Comparison of ENCODE assay signal across 1 cellular context in the genomic region with DNA sequence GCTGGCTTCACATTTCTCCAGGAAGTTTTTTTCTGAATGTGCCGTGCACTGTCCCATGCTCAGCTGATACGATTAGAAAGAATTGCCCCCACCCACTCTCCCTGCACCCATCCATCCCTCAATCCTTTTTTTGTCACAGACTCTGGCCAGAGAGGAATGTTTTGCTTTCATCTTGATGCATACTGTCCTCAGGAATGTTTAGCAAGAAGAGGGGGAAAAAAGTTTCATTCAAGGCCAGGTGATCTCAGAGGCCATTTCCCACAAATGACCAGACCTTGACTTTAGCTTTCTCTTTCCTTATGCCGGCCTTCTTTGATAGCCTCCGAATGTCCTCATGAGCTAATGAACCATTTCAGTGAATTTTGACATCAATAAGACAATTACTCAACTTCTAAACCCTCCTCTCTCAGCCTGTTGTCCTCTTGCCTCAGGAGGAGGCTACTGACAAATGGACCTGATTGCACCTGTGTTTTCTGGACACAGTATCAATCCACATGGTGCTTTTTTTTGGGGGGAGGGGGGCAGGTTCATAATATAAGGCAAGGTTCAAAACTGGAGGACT.
TF ChIP-seq lines count a peak whose summit lies in the region.

No MANE protein-coding gene starts in this region.

TF ChIP-seq in HepG2, 621 proteins besides CTCF, POLR2A, EP300 and RAD21 (continued from another document and continues in another):
- TF ChIP-seq ZNF781 (CRISPR knock-in tag; IDR thresholded peaks at IDR 0.05; ENCODE audit: borderline replicate concordance, not compliant biosample characterization): no peak
- TF ChIP-seq RCOR2 (CRISPR knock-in tag; IDR thresholded peaks at IDR 0.05): peak; percentile 84
- TF ChIP-seq DPF2 (CRISPR knock-in tag; IDR thresholded peaks at IDR 0.05; ENCODE audit: borderline replicate concordance, low read depth): no peak; the same call in 1 of the 2 replicates
- TF ChIP-seq ZNF678 (CRISPR knock-in tag; IDR thresholded peaks at IDR 0.05): no peak
- TF ChIP-seq, protein P1, sequence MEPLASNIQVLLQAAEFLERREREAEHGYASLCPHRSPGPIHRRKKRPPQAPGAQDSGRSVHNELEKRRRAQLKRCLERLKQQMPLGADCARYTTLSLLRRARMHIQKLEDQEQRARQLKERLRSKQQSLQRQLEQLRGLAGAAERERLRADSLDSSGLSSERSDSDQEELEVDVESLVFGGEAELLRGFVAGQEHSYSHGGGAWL (CRISPR knock-in tag; IDR thresholded peaks at IDR 0.05): no peak
- TF ChIP-seq, protein P2, sequence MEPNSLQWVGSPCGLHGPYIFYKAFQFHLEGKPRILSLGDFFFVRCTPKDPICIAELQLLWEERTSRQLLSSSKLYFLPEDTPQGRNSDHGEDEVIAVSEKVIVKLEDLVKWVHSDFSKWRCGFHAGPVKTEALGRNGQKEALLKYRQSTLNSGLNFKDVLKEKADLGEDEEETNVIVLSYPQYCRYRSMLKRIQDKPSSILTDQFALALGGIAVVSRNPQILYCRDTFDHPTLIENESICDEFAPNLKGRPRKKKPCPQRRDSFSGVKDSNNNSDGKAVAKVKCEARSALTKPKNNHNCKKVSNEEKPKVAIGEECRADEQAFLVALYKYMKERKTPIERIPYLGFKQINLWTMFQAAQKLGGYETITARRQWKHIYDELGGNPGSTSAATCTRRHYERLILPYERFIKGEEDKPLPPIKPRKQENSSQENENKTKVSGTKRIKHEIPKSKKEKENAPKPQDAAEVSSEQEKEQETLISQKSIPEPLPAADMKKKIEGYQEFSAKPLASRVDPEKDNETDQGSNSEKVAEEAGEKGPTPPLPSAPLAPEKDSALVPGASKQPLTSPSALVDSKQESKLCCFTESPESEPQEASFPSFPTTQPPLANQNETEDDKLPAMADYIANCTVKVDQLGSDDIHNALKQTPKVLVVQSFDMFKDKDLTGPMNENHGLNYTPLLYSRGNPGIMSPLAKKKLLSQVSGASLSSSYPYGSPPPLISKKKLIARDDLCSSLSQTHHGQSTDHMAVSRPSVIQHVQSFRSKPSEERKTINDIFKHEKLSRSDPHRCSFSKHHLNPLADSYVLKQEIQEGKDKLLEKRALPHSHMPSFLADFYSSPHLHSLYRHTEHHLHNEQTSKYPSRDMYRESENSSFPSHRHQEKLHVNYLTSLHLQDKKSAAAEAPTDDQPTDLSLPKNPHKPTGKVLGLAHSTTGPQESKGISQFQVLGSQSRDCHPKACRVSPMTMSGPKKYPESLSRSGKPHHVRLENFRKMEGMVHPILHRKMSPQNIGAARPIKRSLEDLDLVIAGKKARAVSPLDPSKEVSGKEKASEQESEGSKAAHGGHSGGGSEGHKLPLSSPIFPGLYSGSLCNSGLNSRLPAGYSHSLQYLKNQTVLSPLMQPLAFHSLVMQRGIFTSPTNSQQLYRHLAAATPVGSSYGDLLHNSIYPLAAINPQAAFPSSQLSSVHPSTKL (CRISPR knock-in tag; IDR thresholded peaks at IDR 0.05): peak; percentile 98
- TF ChIP-seq ZNF335 (CRISPR knock-in tag; IDR thresholded peaks at IDR 0.05): no peak
- TF ChIP-seq, protein P3, sequence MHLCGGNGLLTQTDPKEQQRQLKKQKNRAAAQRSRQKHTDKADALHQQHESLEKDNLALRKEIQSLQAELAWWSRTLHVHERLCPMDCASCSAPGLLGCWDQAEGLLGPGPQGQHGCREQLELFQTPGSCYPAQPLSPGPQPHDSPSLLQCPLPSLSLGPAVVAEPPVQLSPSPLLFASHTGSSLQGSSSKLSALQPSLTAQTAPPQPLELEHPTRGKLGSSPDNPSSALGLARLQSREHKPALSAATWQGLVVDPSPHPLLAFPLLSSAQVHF (CRISPR knock-in tag; IDR thresholded peaks at IDR 0.05): no peak
- no peak for TF ChIP-seq ZNF292 (CRISPR knock-in tag; IDR thresholded peaks at IDR 0.05; ENCODE audit: borderline replicate concordance, low read depth)
- peak; percentile 87; the same call in 1 of the 2 replicates for TF ChIP-seq RXRA (CRISPR knock-in tag; IDR thresholded peaks at IDR 0.05)
- TF ChIP-seq, protein P4, sequence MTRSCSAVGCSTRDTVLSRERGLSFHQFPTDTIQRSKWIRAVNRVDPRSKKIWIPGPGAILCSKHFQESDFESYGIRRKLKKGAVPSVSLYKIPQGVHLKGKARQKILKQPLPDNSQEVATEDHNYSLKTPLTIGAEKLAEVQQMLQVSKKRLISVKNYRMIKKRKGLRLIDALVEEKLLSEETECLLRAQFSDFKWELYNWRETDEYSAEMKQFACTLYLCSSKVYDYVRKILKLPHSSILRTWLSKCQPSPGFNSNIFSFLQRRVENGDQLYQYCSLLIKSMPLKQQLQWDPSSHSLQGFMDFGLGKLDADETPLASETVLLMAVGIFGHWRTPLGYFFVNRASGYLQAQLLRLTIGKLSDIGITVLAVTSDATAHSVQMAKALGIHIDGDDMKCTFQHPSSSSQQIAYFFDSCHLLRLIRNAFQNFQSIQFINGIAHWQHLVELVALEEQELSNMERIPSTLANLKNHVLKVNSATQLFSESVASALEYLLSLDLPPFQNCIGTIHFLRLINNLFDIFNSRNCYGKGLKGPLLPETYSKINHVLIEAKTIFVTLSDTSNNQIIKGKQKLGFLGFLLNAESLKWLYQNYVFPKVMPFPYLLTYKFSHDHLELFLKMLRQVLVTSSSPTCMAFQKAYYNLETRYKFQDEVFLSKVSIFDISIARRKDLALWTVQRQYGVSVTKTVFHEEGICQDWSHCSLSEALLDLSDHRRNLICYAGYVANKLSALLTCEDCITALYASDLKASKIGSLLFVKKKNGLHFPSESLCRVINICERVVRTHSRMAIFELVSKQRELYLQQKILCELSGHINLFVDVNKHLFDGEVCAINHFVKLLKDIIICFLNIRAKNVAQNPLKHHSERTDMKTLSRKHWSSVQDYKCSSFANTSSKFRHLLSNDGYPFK (CRISPR knock-in tag; IDR thresholded peaks at IDR 0.05; ENCODE audit: borderline replicate concordance): no peak
- TF ChIP-seq ZNF737 (CRISPR knock-in tag; IDR thresholded peaks at IDR 0.05; ENCODE audit: borderline replicate concordance): no peak
- TF ChIP-seq RBM39 (IDR thresholded peaks at IDR 0.05; ENCODE audit: low read depth, low read length, poor library complexity, severe bottlenecking): no peak
- TF ChIP-seq CENPT (CRISPR knock-in tag; IDR thresholded peaks at IDR 0.05; ENCODE audit: low read depth): no peak
- TF ChIP-seq, protein P5, sequence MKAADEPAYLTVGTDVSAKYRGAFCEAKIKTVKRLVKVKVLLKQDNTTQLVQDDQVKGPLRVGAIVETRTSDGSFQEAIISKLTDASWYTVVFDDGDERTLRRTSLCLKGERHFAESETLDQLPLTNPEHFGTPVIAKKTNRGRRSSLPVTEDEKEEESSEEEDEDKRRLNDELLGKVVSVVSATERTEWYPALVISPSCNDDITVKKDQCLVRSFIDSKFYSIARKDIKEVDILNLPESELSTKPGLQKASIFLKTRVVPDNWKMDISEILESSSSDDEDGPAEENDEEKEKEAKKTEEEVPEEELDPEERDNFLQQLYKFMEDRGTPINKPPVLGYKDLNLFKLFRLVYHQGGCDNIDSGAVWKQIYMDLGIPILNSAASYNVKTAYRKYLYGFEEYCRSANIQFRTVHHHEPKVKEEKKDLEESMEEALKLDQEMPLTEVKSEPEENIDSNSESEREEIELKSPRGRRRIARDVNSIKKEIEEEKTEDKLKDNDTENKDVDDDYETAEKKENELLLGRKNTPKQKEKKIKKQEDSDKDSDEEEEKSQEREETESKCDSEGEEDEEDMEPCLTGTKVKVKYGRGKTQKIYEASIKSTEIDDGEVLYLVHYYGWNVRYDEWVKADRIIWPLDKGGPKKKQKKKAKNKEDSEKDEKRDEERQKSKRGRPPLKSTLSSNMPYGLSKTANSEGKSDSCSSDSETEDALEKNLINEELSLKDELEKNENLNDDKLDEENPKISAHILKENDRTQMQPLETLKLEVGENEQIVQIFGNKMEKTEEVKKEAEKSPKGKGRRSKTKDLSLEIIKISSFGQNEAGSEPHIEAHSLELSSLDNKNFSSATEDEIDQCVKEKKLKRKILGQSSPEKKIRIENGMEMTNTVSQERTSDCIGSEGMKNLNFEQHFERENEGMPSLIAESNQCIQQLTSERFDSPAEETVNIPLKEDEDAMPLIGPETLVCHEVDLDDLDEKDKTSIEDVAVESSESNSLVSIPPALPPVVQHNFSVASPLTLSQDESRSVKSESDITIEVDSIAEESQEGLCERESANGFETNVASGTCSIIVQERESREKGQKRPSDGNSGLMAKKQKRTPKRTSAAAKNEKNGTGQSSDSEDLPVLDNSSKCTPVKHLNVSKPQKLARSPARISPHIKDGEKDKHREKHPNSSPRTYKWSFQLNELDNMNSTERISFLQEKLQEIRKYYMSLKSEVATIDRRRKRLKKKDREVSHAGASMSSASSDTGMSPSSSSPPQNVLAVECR (CRISPR knock-in tag; IDR thresholded peaks at IDR 0.05; ENCODE audit: borderline replicate concordance): no peak; the same call in 1 of the 2 replicates
- 0 out of 2 replicates have a peak, but pooled peaks have one; percentile 36 for TF ChIP-seq SMAD3 (CRISPR knock-in tag; IDR thresholded peaks at IDR 0.05)
- TF ChIP-seq ZNF510 (CRISPR knock-in tag; IDR thresholded peaks at IDR 0.05; ENCODE audit: low read depth): no peak
- TF ChIP-seq ZMYM4 (CRISPR knock-in tag; IDR thresholded peaks at IDR 0.05): peak; percentile 55; the same call in 1 of the 2 replicates
- TF ChIP-seq SP1 (IDR thresholded peaks at IDR 0.05): no peak
- peak; percentile 46; the same call in 1 of the 2 replicates for TF ChIP-seq SP1 (CRISPR knock-in tag; IDR thresholded peaks at IDR 0.05)
- no peak for TF ChIP-seq TOE1 (CRISPR knock-in tag; IDR thresholded peaks at IDR 0.05)
- TF ChIP-seq, protein P6, sequence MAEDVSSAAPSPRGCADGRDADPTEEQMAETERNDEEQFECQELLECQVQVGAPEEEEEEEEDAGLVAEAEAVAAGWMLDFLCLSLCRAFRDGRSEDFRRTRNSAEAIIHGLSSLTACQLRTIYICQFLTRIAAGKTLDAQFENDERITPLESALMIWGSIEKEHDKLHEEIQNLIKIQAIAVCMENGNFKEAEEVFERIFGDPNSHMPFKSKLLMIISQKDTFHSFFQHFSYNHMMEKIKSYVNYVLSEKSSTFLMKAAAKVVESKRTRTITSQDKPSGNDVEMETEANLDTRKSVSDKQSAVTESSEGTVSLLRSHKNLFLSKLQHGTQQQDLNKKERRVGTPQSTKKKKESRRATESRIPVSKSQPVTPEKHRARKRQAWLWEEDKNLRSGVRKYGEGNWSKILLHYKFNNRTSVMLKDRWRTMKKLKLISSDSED (CRISPR knock-in tag; IDR thresholded peaks at IDR 0.05): no peak
- TF ChIP-seq ZKSCAN1 (IDR thresholded peaks at IDR 0.05; ENCODE audit: low read length): no peak
- TF ChIP-seq ARNT (IDR thresholded peaks at IDR 0.05): no peak
- TF ChIP-seq, protein P7, sequence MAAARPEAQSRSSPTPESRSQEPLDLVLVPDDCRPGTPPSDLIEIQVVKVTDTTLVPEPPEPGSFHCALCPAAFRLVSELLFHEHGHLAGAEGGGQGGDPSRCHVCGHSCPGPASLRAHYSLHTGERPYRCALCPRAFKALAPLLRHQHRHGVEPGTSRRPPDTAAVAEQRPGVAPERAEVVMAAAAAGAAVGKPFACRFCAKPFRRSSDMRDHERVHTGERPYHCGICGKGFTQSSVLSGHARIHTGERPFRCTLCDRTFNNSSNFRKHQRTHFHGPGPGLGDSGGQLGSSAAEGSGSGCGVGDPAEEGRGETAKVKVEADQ (CRISPR knock-in tag; IDR thresholded peaks at IDR 0.05; ENCODE audit: borderline replicate concordance): peak; percentile 29; the same call in 1 of the 2 replicates
- TF ChIP-seq, protein P8, sequence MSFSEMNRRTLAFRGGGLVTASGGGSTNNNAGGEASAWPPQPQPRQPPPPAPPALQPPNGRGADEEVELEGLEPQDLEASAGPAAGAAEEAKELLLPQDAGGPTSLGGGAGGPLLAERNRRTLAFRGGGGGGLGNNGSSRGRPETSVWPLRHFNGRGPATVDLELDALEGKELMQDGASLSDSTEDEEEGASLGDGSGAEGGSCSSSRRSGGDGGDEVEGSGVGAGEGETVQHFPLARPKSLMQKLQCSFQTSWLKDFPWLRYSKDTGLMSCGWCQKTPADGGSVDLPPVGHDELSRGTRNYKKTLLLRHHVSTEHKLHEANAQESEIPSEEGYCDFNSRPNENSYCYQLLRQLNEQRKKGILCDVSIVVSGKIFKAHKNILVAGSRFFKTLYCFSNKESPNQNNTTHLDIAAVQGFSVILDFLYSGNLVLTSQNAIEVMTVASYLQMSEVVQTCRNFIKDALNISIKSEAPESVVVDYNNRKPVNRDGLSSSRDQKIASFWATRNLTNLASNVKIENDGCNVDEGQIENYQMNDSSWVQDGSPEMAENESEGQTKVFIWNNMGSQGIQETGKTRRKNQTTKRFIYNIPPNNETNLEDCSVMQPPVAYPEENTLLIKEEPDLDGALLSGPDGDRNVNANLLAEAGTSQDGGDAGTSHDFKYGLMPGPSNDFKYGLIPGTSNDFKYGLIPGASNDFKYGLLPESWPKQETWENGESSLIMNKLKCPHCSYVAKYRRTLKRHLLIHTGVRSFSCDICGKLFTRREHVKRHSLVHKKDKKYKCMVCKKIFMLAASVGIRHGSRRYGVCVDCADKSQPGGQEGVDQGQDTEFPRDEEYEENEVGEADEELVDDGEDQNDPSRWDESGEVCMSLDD (CRISPR knock-in tag; IDR thresholded peaks at IDR 0.05; ENCODE audit: borderline replicate concordance): no peak
- peak; percentile 6 for TF ChIP-seq HNRNPK (IDR thresholded peaks at IDR 0.05; ENCODE audit: low read depth, low read length, poor library complexity, severe bottlenecking)
- no peak; the same call in 1 of the 2 replicates for TF ChIP-seq REPIN1 (CRISPR knock-in tag; IDR thresholded peaks at IDR 0.05; ENCODE audit: borderline replicate concordance, low read depth)
- TF ChIP-seq PAF1 (CRISPR knock-in tag; IDR thresholded peaks at IDR 0.05): no peak
- no peak for TF ChIP-seq EED (CRISPR knock-in tag; IDR thresholded peaks at IDR 0.05)
- no peak for TF ChIP-seq ZNF468 (CRISPR knock-in tag; IDR thresholded peaks at IDR 0.05)
- TF ChIP-seq NONO (IDR thresholded peaks at IDR 0.05): no peak
- TF ChIP-seq NONO (CRISPR knock-in tag; conservative IDR thresholded peaks at IDR 0.05): no peak
- no peak for TF ChIP-seq ZNF383 (CRISPR knock-in tag; IDR thresholded peaks at IDR 0.05; ENCODE audit: borderline replicate concordance)
- TF ChIP-seq MIER2 (CRISPR knock-in tag; IDR thresholded peaks at IDR 0.05): 0 out of 2 replicates have a peak, but pooled peaks have one; percentile 35
- TF ChIP-seq RBM22 (optimal IDR thresholded peaks at IDR 0.05; ENCODE audit: low read length): no peak
- TF ChIP-seq, protein P9, sequence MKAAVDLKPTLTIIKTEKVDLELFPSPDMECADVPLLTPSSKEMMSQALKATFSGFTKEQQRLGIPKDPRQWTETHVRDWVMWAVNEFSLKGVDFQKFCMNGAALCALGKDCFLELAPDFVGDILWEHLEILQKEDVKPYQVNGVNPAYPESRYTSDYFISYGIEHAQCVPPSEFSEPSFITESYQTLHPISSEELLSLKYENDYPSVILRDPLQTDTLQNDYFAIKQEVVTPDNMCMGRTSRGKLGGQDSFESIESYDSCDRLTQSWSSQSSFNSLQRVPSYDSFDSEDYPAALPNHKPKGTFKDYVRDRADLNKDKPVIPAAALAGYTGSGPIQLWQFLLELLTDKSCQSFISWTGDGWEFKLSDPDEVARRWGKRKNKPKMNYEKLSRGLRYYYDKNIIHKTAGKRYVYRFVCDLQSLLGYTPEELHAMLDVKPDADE (CRISPR knock-in tag; IDR thresholded peaks at IDR 0.05): no peak
- TF ChIP-seq JUND (CRISPR knock-in tag; IDR thresholded peaks at IDR 0.05): peak; percentile 82; the same call in 1 of the 2 replicates
- no peak for TF ChIP-seq ZMYM3 (CRISPR knock-in tag; IDR thresholded peaks at IDR 0.05)
- TF ChIP-seq ZNF556 (CRISPR knock-in tag; IDR thresholded peaks at IDR 0.05; ENCODE audit: borderline replicate concordance): no peak
- TF ChIP-seq MATR3 (CRISPR knock-in tag; IDR thresholded peaks at IDR 0.05): no peak
- TF ChIP-seq TAF1 (CRISPR knock-in tag; IDR thresholded peaks at IDR 0.05): no peak
- no peak for TF ChIP-seq ZNF484 (CRISPR knock-in tag; IDR thresholded peaks at IDR 0.05; ENCODE audit: borderline replicate concordance, low read depth)
- peak; percentile 17 for TF ChIP-seq ZEB1 (IDR thresholded peaks at IDR 0.05; ENCODE audit: insufficient replicate concordance, low read depth)
- TF ChIP-seq MXI1 (IDR thresholded peaks at IDR 0.05; ENCODE audit: borderline replicate concordance, low read depth, low read length): peak; percentile 13; the same call in 1 of the 3 replicates
